Comparison of ENCODE assay signal across 8 cellular contexts in the genomic region with DNA sequence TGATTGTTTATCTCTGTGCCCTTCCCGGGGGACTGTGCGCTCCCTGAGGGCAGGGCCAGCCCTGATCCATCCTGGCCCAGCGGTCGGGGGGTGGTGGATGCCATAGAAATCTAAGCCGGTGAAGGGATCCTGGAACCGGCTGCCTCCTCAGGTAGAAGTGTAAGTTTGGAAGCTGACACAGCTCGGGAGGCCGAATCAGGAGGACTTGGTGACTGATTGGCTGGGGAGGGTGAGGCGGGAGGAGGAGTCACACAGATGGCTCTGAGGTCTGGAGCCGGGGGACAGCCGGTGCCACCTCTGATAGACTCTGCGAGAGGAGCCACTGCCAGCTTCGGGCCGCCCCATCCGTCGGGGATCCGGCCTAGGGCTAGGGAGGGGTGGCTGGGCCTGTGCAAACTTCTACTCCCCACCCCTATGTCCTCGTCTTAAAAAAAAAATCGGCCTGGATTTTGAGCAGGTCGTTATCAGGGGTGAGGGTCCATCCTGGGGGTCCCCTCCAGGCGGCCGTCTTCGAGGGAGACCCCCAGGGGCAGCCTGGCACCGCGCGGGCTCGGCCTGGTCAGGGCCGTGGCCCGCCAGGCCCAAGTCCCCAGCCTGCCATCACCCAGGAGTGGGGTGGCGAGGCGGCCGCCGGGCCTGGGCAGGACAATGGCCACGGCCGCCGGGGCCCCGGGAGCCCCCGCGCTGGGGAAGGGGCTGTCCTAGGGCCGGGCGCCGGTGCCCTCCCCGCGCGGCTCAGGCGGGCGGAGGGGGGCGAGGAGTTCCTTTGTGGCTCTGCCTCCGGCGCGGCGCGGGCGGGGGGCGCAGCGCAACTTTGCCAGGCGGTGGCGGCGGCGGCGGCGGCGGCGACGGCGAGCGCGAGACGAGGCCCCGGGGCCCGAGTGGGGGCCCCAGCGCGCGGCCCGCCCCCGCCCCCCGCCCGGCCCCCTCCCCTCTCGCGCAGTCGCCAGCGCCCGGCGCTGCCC. TPM values are rescaled to one million over a fixed set of nuclear protein-coding genes. Genes with fewer than 3 reads are reported as not detected.
DNase-seq lines count a peak whose midpoint lies in the region; ATAC-seq and TF ChIP-seq lines count a peak whose summit lies in the region.

No MANE protein-coding gene starts in this region.

- peaks cover 29% of the 10 kb centered on the region for H3K4me1 ChIP-seq in DND-41 (ENCODE audit: insufficient read depth, low read length)
- H3K4me1 ChIP-seq in esophagus squamous epithelium, result peaks cover 22 to 48% (median 26%) of the 10 kb centered on the region in 3 donors
- H3K4me1 ChIP-seq in mucosa of stomach (ENCODE audit: control insufficient read depth, insufficient read depth, low read length), result peaks cover 36% of the 10 kb centered on the region

- peaks cover 26% of the 10 kb centered on the region for H4K20me1 ChIP-seq in DND-41 (ENCODE audit: insufficient read depth, low read length)

- WGBS in esophagus squamous epithelium, 2 donors, result 9% methylated on average over 9 of the region's 84 CpGs; no CpG with 5 or more reads in 1 of the 2 donors

- peak overlapping the region; percentile 61 for H3K4me2 ChIP-seq in DND-41 (ENCODE audit: insufficient read depth, low read length)

- peak; percentile 62 for DNase-seq in DND-41
- DNase-seq in NCI-H82 treated with DMSO at 0.1 percent for 48 hours (lab: John Stamatoyannopoulos, UW; ENCODE audit: unreplicated experiment), result peak; percentile 11
- DNase-seq in activated T-cell treated with anti-CD3 and anti-CD28 coated beads, Interleukin-2, amount 50 U/mL, for 4 hours, result peak; percentile 17
- DNase-seq in esophagus squamous epithelium (lab: John Stamatoyannopoulos, UW), result peak; percentile 22
- peak; percentile 54 for DNase-seq in stimulated activated naive CD8-positive, alpha-beta T cell treated with anti-CD3 and anti-CD28 coated beads, Interleukin-15, Interleukin-2, amounts not matched to agents 100 U/mL and 50 U/mL, for 24 hours
- no peak for DNase-seq in mesenteric fat pad (ENCODE audit: low spot score)

- H3K36me3 ChIP-seq in DND-41 (ENCODE audit: insufficient read depth, low read length) (peaks cover 10% of the 10 kb centered on the region), esophagus squamous epithelium (no peaks in the 10 kb centered on the region), mucosa of stomach (ENCODE audit: control insufficient read depth, insufficient read depth, low read length) (no peaks in the 10 kb centered on the region)

- ATAC-seq in DND-41 (ENCODE audit: insufficient read depth, low read depth), result peak; percentile 64
- ATAC-seq in HG02642 (IDR thresholded peaks at IDR 0.05; ENCODE audit: poor library complexity, unreplicated experiment), result peak; percentile 31
- ATAC-seq in activated T-cell treated with anti-CD3 and anti-CD28 coated beads, Interleukin-2, amount 50 U/mL, for 4 hours, result peak; percentile 17 to 23
- peak; percentile 66 for ATAC-seq in stimulated activated naive CD8-positive, alpha-beta T cell treated with anti-CD3 and anti-CD28 coated beads, Interleukin-15, Interleukin-2, amounts not matched to agents 100 U/mL and 50 U/mL, for 24 hours

- peak in 3 of 4 donors; percentile 43 to 83 (median 61) for TF ChIP-seq POLR2A in esophagus squamous epithelium (IDR thresholded peaks at IDR 0.05)

- no peaks in the 10 kb centered on the region for H3K27me3 Mint-ChIP-seq in activated T-cell treated with anti-CD3 and anti-CD28 coated beads, Interleukin-2, amount 50 U/mL, for 4 hours (ENCODE audit: low read depth)

- intact Hi-C loops in esophagus squamous epithelium (cut with DNase I), result no loop called here

- H3K79me2 ChIP-seq in DND-41 (ENCODE audit: insufficient read depth, low read length), result peaks cover 40% of the 10 kb centered on the region

- H3K4me3 ChIP-seq in DND-41 (ENCODE audit: low read depth in 1 of 2, low read length in 2 of 2) (peak overlapping the region in 1 of 2 experiments; percentile 79; a peak in 2 of 4 replicates), esophagus squamous epithelium (peak overlapping the region; percentile 53 to 86 (median 58)), mucosa of stomach (ENCODE audit: low read length) (no peak overlapping the region)

- 0 out of 2 replicates have a peak overlapping the region, but pooled peaks have one; percentile 3 for H3K27ac ChIP-seq in DND-41 (ENCODE audit: low read length)
- H3K27ac ChIP-seq in esophagus squamous epithelium, result peak overlapping the region; percentile 90 to 99 (median 94)

- no peaks in the 10 kb centered on the region for H3K27me3 ChIP-seq in DND-41 (ENCODE audit: insufficient read depth, low read length, poor library complexity)
- H3K27me3 ChIP-seq in esophagus squamous epithelium, result no peaks in the 10 kb centered on the region
- peaks cover 2% of the 10 kb centered on the region for H3K27me3 ChIP-seq in mucosa of stomach (ENCODE audit: control insufficient read depth, insufficient read depth, low read length)

- H2AFZ ChIP-seq in DND-41 (ENCODE audit: low read depth, low read length), result peak overlapping the region; percentile 67

- H3K36me3 Mint-ChIP-seq in activated T-cell treated with anti-CD3 and anti-CD28 coated beads, Interleukin-2, amount 50 U/mL, for 4 hours (ENCODE audit: insufficient read depth), result no peaks in the 10 kb centered on the region

- H3K9me3 ChIP-seq in DND-41 (ENCODE audit: insufficient read depth, low read length, severe bottlenecking) (no peaks in the 10 kb centered on the region), esophagus squamous epithelium (no peaks in the 10 kb centered on the region), mucosa of stomach (ENCODE audit: control insufficient read depth, low read length) (no peaks in the 10 kb centered on the region)

- H3K4me3 Mint-ChIP-seq in activated T-cell treated with anti-CD3 and anti-CD28 coated beads, Interleukin-2, amount 50 U/mL, for 4 hours, result peak overlapping the region; percentile 69

- H3K4me1 Mint-ChIP-seq in activated T-cell treated with anti-CD3 and anti-CD28 coated beads, Interleukin-2, amount 50 U/mL, for 4 hours (ENCODE audit: low read depth), result peaks cover 31% of the 10 kb centered on the region

- H3K9me3 Mint-ChIP-seq in activated T-cell treated with anti-CD3 and anti-CD28 coated beads, Interleukin-2, amount 50 U/mL, for 4 hours, result no peaks in the 10 kb centered on the region

- H3K9ac ChIP-seq in DND-41 (ENCODE audit: low read depth, low read length) (peak overlapping the region; percentile 63), mucosa of stomach (ENCODE audit: low read length) (peak overlapping the region; percentile 88)

- TF ChIP-seq CTCF in DND-41 (IDR thresholded peaks at IDR 0.05; ENCODE audit: borderline replicate concordance, extremely low read depth, low read length, poor library complexity, severe bottlenecking) (no peak), esophagus squamous epithelium (IDR thresholded peaks at IDR 0.05) (peak in 2 of 6 experiments; percentile 3 to 4)

RNA-seq across cellular contexts. Expression of gene ZNF362, which starts 0.7 kb away (rescaled TPM):
- 10 to 100 TPM in 2 of 3 donors, 1 to 10 TPM in 1; 8.4 to 11.2 (median 10.3) TPM for total RNA-seq in activated T-cell treated with anti-CD3 and anti-CD28 coated beads, Interleukin-2, amount 50 U/mL, for 4 hours
- total RNA-seq in esophagus squamous epithelium (10 to 100 TPM in 3 of 4 donors, 1 to 10 TPM in 1; 3.6 to 18.9 (median 13.7) TPM), mesenteric fat pad (29.6 TPM)
